In the genomic region with DNA sequence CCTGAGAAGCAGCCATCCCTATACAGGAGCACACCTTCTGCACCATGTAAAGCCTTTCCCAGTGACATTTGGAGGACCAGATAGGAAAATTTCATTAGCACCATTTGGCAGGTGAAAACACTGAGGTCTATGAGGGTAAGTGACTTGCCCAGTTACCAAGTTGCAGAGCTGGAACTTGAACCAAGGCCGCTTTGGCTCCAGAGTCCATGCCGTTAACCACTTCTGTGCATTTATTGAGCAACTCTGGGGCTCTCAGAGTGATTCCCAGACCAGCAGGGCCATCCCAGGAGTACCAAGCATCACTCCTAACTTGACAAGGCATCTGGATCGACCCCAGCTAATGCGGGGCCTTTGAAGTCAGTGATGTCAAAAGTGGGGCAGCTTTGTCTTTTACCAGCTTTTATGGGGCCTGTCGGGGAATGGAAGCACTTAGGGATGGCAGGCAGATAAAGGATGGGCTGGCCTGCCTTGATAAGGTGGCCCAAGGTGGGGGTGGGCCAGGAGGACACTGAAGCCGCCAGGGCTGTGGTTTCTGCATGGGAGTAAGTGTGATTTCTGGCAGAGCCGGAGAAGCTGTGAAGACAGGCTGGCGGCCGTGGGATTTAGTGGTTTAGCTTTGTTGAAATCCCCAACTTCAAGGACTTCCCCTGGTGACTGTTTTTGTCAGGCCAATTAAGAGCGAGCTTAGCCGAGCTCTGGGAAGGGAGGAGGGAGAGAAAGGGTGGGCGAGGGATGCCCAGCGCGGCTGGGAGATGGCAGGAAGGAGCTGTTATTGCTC, we compare ENCODE assay signal across 1 cellular context.
TF ChIP-seq lines count a peak whose summit lies in the region.

No MANE protein-coding gene starts in this region.

TF ChIP-seq in K562, 482 proteins besides CTCF, POLR2A, EP300 and RAD21 (continued from another document):
- TF ChIP-seq, protein P1, sequence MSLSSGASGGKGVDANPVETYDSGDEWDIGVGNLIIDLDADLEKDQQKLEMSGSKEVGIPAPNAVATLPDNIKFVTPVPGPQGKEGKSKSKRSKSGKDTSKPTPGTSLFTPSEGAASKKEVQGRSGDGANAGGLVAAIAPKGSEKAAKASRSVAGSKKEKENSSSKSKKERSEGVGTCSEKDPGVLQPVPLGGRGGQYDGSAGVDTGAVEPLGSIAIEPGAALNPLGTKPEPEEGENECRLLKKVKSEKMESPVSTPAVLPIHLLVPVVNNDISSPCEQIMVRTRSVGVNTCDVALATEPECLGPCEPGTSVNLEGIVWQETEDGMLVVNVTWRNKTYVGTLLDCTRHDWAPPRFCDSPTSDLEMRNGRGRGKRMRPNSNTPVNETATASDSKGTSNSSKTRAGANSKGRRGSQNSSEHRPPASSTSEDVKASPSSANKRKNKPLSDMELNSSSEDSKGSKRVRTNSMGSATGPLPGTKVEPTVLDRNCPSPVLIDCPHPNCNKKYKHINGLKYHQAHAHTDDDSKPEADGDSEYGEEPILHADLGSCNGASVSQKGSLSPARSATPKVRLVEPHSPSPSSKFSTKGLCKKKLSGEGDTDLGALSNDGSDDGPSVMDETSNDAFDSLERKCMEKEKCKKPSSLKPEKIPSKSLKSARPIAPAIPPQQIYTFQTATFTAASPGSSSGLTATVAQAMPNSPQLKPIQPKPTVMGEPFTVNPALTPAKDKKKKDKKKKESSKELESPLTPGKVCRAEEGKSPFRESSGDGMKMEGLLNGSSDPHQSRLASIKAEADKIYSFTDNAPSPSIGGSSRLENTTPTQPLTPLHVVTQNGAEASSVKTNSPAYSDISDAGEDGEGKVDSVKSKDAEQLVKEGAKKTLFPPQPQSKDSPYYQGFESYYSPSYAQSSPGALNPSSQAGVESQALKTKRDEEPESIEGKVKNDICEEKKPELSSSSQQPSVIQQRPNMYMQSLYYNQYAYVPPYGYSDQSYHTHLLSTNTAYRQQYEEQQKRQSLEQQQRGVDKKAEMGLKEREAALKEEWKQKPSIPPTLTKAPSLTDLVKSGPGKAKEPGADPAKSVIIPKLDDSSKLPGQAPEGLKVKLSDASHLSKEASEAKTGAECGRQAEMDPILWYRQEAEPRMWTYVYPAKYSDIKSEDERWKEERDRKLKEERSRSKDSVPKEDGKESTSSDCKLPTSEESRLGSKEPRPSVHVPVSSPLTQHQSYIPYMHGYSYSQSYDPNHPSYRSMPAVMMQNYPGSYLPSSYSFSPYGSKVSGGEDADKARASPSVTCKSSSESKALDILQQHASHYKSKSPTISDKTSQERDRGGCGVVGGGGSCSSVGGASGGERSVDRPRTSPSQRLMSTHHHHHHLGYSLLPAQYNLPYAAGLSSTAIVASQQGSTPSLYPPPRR (CRISPR knock-in tag; IDR thresholded peaks at IDR 0.05; ENCODE audit: borderline replicate concordance), result no peak
- no peak for TF ChIP-seq ZNF408 (CRISPR knock-in tag; IDR thresholded peaks at IDR 0.05; ENCODE audit: low read depth)
- TF ChIP-seq TEAD2 (tag; IDR thresholded peaks at IDR 0.05), result no peak
- TF ChIP-seq, protein P2, sequence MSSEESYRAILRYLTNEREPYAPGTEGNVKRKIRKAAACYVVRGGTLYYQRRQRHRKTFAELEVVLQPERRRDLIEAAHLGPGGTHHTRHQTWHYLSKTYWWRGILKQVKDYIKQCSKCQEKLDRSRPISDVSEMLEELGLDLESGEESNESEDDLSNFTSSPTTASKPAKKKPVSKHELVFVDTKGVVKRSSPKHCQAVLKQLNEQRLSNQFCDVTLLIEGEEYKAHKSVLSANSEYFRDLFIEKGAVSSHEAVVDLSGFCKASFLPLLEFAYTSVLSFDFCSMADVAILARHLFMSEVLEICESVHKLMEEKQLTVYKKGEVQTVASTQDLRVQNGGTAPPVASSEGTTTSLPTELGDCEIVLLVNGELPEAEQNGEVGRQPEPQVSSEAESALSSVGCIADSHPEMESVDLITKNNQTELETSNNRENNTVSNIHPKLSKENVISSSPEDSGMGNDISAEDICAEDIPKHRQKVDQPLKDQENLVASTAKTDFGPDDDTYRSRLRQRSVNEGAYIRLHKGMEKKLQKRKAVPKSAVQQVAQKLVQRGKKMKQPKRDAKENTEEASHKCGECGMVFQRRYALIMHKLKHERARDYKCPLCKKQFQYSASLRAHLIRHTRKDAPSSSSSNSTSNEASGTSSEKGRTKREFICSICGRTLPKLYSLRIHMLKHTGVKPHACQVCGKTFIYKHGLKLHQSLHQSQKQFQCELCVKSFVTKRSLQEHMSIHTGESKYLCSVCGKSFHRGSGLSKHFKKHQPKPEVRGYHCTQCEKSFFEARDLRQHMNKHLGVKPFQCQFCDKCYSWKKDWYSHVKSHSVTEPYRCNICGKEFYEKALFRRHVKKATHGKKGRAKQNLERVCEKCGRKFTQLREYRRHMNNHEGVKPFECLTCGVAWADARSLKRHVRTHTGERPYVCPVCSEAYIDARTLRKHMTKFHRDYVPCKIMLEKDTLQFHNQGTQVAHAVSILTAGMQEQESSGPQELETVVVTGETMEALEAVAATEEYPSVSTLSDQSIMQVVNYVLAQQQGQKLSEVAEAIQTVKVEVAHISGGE (CRISPR knock-in tag; IDR thresholded peaks at IDR 0.05), result peak in 1 of 3 experiments; percentile 56; a peak in 1 of 6 replicates
- peak; percentile 96 for TF ChIP-seq PML (IDR thresholded peaks at IDR 0.05; ENCODE audit: low read length)
- no peak for TF ChIP-seq SAFB2 (IDR thresholded peaks at IDR 0.05; ENCODE audit: borderline replicate concordance, low read depth, low read length, severe bottlenecking)
- TF ChIP-seq MTF1 (CRISPR knock-in tag; IDR thresholded peaks at IDR 0.05; ENCODE audit: borderline replicate concordance), result no peak
